In genomic region chrX:6021316-6022091, GRCh38 we compare ENCODE assay signal across 8 cellular contexts.
DNase-seq lines count a peak whose midpoint lies in the region; ATAC-seq and TF ChIP-seq lines count a peak whose summit lies in the region.

No MANE protein-coding gene starts in this region.

- TF ChIP-seq POLR2A in suprapubic skin (IDR thresholded peaks at IDR 0.05) = no peak

- H3K4me1 ChIP-seq in Karpas-422 (ENCODE audit: low read length) (peaks cover 50% of the 10 kb centered on the region), iPS-18a (ENCODE audit: control insufficient read depth, low read depth, low read length) (peaks cover 30% of the 10 kb centered on the region), suprapubic skin (no peaks in the 10 kb centered on the region)

- DNase-seq in CD1c-positive myeloid dendritic cell (ENCODE audit: extremely low spot score) = peak; percentile 7
- DNase-seq in Karpas-422 = peak; percentile 83
- peak; percentile 60 for DNase-seq in superior temporal gyrus (ENCODE audit: extremely low spot score)
- no peak for DNase-seq in suprapubic skin (ENCODE audit: low spot score in 2 of 2)

- H3K4me2 ChIP-seq in Karpas-422 (ENCODE audit: low read depth, low read length, poor library complexity, severe bottlenecking) = no peak overlapping the region

- H3K4me3 ChIP-seq in Karpas-422 (ENCODE audit: low read length) = no peak overlapping the region
- no peak overlapping the region for H3K4me3 ChIP-seq in iPS-18a (ENCODE audit: low read length)
- H3K4me3 ChIP-seq in suprapubic skin = no peak overlapping the region

- no peaks in the 10 kb centered on the region for H3K9me2 ChIP-seq in Karpas-422 (replicated peaks; ENCODE audit: insufficient read depth, low read length)

- H3K27ac ChIP-seq in Karpas-422 (ENCODE audit: low read length) (peak overlapping the region; percentile 8; the same call in 1 of the 2 replicates), VCaP (no peak overlapping the region), iPS-18a (ENCODE audit: low read length) (peak overlapping the region; percentile 35), suprapubic skin (no peak overlapping the region)

- H3K9ac ChIP-seq in Karpas-422 (ENCODE audit: low read length) (no peak overlapping the region), iPS-18a (ENCODE audit: low read length) (no peak overlapping the region)

- ATAC-seq in GM18502 (IDR thresholded peaks at IDR 0.05; ENCODE audit: poor library complexity, unreplicated experiment) = peak; percentile 74
- ATAC-seq in HG02852 (IDR thresholded peaks at IDR 0.05; ENCODE audit: unreplicated experiment) = no peak

- peak; percentile 68 for TF ChIP-seq CTCF in VCaP (conservative IDR thresholded peaks at IDR 0.05)
- TF ChIP-seq CTCF in suprapubic skin (IDR thresholded peaks at IDR 0.05) = peak in 1 of 2 donors; percentile 32

- no peaks in the 10 kb centered on the region for H3K27me3 ChIP-seq in Karpas-422 (ENCODE audit: low read length)
- H3K27me3 ChIP-seq in iPS-18a (ENCODE audit: control insufficient read depth, insufficient read depth, low read length) = no peaks in the 10 kb centered on the region
- no peaks in the 10 kb centered on the region for H3K27me3 ChIP-seq in suprapubic skin

- H3K9me3 ChIP-seq in Karpas-422 (ENCODE audit: low read length) (no peaks in the 10 kb centered on the region), iPS-18a (ENCODE audit: control insufficient read depth, low read depth, low read length) (no peaks in the 10 kb centered on the region), suprapubic skin (no peaks in the 10 kb centered on the region)

- H3K36me3 ChIP-seq in Karpas-422 (ENCODE audit: insufficient read depth, low read length) (peaks cover 63% of the 10 kb centered on the region), iPS-18a (ENCODE audit: control insufficient read depth, low read depth, low read length) (peaks cover 3% of the 10 kb centered on the region), suprapubic skin (no peaks in the 10 kb centered on the region)

- H4K20me1 ChIP-seq in Karpas-422 (ENCODE audit: insufficient read depth, low read depth, low read length) = 0 out of 2 replicates have a peak, but pooled peaks cover 3% of the 10 kb centered on the region

- WGBS in suprapubic skin = 13% methylated on average over 4 of the region's 4 CpGs

- H2AFZ ChIP-seq in Karpas-422 (ENCODE audit: low read length) = no peak overlapping the region

- TF ChIP-seq EP300 in suprapubic skin (IDR thresholded peaks at IDR 0.05) = no peak

- H3K79me2 ChIP-seq in Karpas-422 (ENCODE audit: low read length) = peaks cover 100% of the 10 kb centered on the region

Comparison
In these comparisons a context has a peak if more than half of its experiments do, and no peak if none do; other contexts are left out.
1. DNase-seq: peak in CD1c-positive myeloid dendritic cell (single experiment), Karpas-422 (single experiment) and superior temporal gyrus (single experiment); none in suprapubic skin (0 of 2).
2. H3K27ac ChIP-seq: peak in Karpas-422 (single experiment) and iPS-18a (single experiment); none in VCaP (single experiment) and suprapubic skin (single experiment).